In genomic region chr11:85697747-85698146, GRCh38 we compare ENCODE assay signal across 20 cellular contexts. TPM values are rescaled to one million over a fixed set of nuclear protein-coding genes. Genes with fewer than 3 reads are reported as not detected.
"Had no signal": no experiment of that assay in that cellular context is flagged by ENCODE, and none has a peak within 500 bp of the region (broad histone marks: within the 10 kb centered on the region; RNA-seq: fewer than 3 reads in every experiment).

No MANE protein-coding gene starts in this region.

- H3K27me3 Mint-ChIP-seq: progenitor cell of endocrine pancreas; stimulated activated naive B cell treated with anti-CD40 and anti-IgM and Interleukin-4, amounts not matched to agents 10 μg/mL and 1 μg/mL and 100 μg/mL, for 72 hours had no signal

- DNase-seq: activated CD4-positive, alpha-beta T cell treated with anti-CD3 and anti-CD28 coated beads for 48 hours; activated CD8-positive, alpha-beta memory T cell treated with anti-CD3 and anti-CD28 coated beads, Interleukin-2, amount 50 U/mL, for 48 hours; activated naive CD4-positive, alpha-beta T cell treated with anti-CD3 and anti-CD28 coated beads, Interleukin-2, amount 50 U/mL, for 16 hours; amygdala; body of pancreas; caudate nucleus; effector CD4-positive, alpha-beta T cell; foreskin fibroblast; kidney glomerular epithelial cell; mesendoderm; nucleus accumbens; stimulated activated CD4-positive, alpha-beta T cell treated with anti-CD3 and anti-CD28 coated beads, Interleukin-2, amount 100 ng/mL, for 48 hours; stimulated activated naive B cell treated with anti-CD40 and anti-IgM and Interleukin-4, amounts not matched to agents 10 μg/mL and 1 μg/mL and 100 μg/mL, for 72 hours; T-helper 1 cell; trophoblast cell had no signal

- H3K27ac Mint-ChIP-seq: nephron; progenitor cell of endocrine pancreas; stimulated activated naive B cell treated with anti-CD40 and anti-IgM and Interleukin-4, amounts not matched to agents 10 μg/mL and 1 μg/mL and 100 μg/mL, for 72 hours had no signal

- H3K36me3 ChIP-seq: right atrium auricular region had no signal

- H3K27me3 ChIP-seq: right atrium auricular region had no signal

- H3K27ac ChIP-seq: body of pancreas, coronary artery, right atrium auricular region, VCaP had no signal

- H3K4me3 ChIP-seq: body of pancreas, coronary artery, right atrium auricular region had no signal

- ATAC-seq: body of pancreas had no signal

- H3K4me3 Mint-ChIP-seq: nephron; stimulated activated naive B cell treated with anti-CD40 and anti-IgM and Interleukin-4, amounts not matched to agents 10 μg/mL and 1 μg/mL and 100 μg/mL, for 72 hours had no signal

- H3K9me3 ChIP-seq: body of pancreas, right atrium auricular region had no signal

- H3K9me3 Mint-ChIP-seq: nephron; stimulated activated naive B cell treated with anti-CD40 and anti-IgM and Interleukin-4, amounts not matched to agents 10 μg/mL and 1 μg/mL and 100 μg/mL, for 72 hours had no signal

- H3K4me1 ChIP-seq: body of pancreas, right atrium auricular region had no signal

- H3K36me3 Mint-ChIP-seq: stimulated activated naive B cell treated with anti-CD40 and anti-IgM and Interleukin-4, amounts not matched to agents 10 μg/mL and 1 μg/mL and 100 μg/mL, for 72 hours had no signal

RNA-seq across cellular contexts. Expression of gene CCDC89, which starts 11.8 kb away (rescaled TPM):
- total RNA-seq: body of pancreas, progenitor cell of endocrine pancreas had no signal
